11 cellular contexts compared by ENCODE assay signal in genomic region chr17:28346746-28347246, GRCh38. TPM values are rescaled to one million over a fixed set of nuclear protein-coding genes. Genes with fewer than 3 reads are reported as not detected.
DNase-seq lines count a peak whose midpoint lies in the region; ATAC-seq and TF ChIP-seq lines count a peak whose summit lies in the region.
"Had no signal": no experiment of that assay in that cellular context is flagged by ENCODE, and none has a peak within 500 bp of the region (broad histone marks: within the 10 kb centered on the region; RNA-seq: fewer than 3 reads in every experiment).

No MANE protein-coding gene starts in this region.

- H3K4me3 Mint-ChIP-seq in nephron progenitor cell: no peak overlapping the region

- CTCF ChIA-PET in OCI-LY7 (lab: Charles Lee; ENCODE audit: unreplicated experiment): no interaction called here

- H2AFZ ChIP-seq in OCI-LY7 (ENCODE audit: low read length): no peak overlapping the region

- no peak overlapping the region for H3K27ac ChIP-seq in OCI-LY7 (ENCODE audit: low read depth, low read length, poor library complexity, severe bottlenecking)
- H3K27ac ChIP-seq in epithelial cell of prostate: peak overlapping the region; percentile 85
- H3K27ac ChIP-seq in vagina: no peak overlapping the region

- DNase-seq in ELF-1 (ENCODE audit: low read depth, low spot score) (peak; percentile 22), OCI-LY7 (ENCODE audit: low spot score) (no peak), epithelial cell of prostate (ENCODE audit: low read depth, low spot score) (no peak), nephron progenitor cell (no peak), vagina (ENCODE audit: extremely low spot score in 2 of 2) (no peak), Ammon's horn (ENCODE audit: low spot score) (no peak)
- DNase-seq: NCI-H1092; stimulated activated CD4-positive, alpha-beta T cell treated with anti-CD3 and anti-CD28 coated beads, Interleukin-2, amount 100 ng/mL, for 24 hours had no signal

- H3K4me3 ChIP-seq in OCI-LY7 (ENCODE audit: low read depth, low read length, poor library complexity, severe bottlenecking): no peak overlapping the region
- no peak overlapping the region for H3K4me3 ChIP-seq in vagina

- H3K4me1 Mint-ChIP-seq in nephron progenitor cell: no peaks in the 10 kb centered on the region

- H3K27me3 ChIP-seq in vagina: no peaks in the 10 kb centered on the region

- H3K27me3 Mint-ChIP-seq in nephron progenitor cell (ENCODE audit: low read depth, poor library complexity): no peaks in the 10 kb centered on the region

- peaks cover 59% of the 10 kb centered on the region for H3K36me3 Mint-ChIP-seq in nephron progenitor cell (ENCODE audit: low read depth)

- POLR2A ChIA-PET in OCI-LY7 (lab: Charles Lee): interaction anchor here (0.9 kb wide), 1 partner anchor 11 kb away, joined by 3 read pairs; the partner anchor contains the start of gene POLDIP2

- TF ChIP-seq CTCF in OCI-LY7 (conservative IDR thresholded peaks at IDR 0.05; ENCODE audit: low read length) (peak; percentile 59), nephron progenitor cell (IDR thresholded peaks at IDR 0.05) (no peak), vagina (IDR thresholded peaks at IDR 0.05) (no peak)

- H3K9me2 ChIP-seq in OCI-LY7 (ENCODE audit: insufficient read depth, low read length): no peaks in the 10 kb centered on the region

- intact Hi-C loops in OCI-LY7 (cut with micrococcal nuclease; ENCODE audit: unreplicated experiment) (no loop called here), vagina (cut with DNase I) (no loop called here)

- H3K4me1 ChIP-seq in OCI-LY7 (ENCODE audit: insufficient read depth, low read length, poor library complexity, severe bottlenecking): peaks cover 32% of the 10 kb centered on the region
- peaks cover 7% of the 10 kb centered on the region for H3K4me1 ChIP-seq in vagina

- ATAC-seq in HG02884 (IDR thresholded peaks at IDR 0.05; ENCODE audit: unreplicated experiment): no peak
- ATAC-seq in GM18517 (IDR thresholded peaks at IDR 0.05; ENCODE audit: unreplicated experiment): no peak

- peak overlapping the region; percentile 88 for H3K27ac Mint-ChIP-seq in nephron progenitor cell

- no peaks in the 10 kb centered on the region for H4K20me1 ChIP-seq in OCI-LY7 (ENCODE audit: insufficient read depth, low read length)

- H3K36me3 ChIP-seq in OCI-LY7 (ENCODE audit: insufficient read depth, low read length) (peaks cover 93% of the 10 kb centered on the region), vagina (peaks cover 0 to 92% of the 10 kb centered on the region in 2 donors)

- H3K9me3 ChIP-seq in OCI-LY7 (ENCODE audit: low read length): no peaks in the 10 kb centered on the region
- no peaks in the 10 kb centered on the region for H3K9me3 ChIP-seq in vagina

- no peak overlapping the region for H3K4me2 ChIP-seq in OCI-LY7 (ENCODE audit: low read length)

- no peaks in the 10 kb centered on the region for H3K79me2 ChIP-seq in OCI-LY7 (ENCODE audit: insufficient read depth, low read depth, low read length)

- no TSS peak for BruUV-seq in OCI-LY7 (replicated peaks; lab: Mats Ljungman, UMichigan)

- H3K9me3 Mint-ChIP-seq in nephron progenitor cell: no peaks in the 10 kb centered on the region

- no peak for TF ChIP-seq POLR2A in vagina (IDR thresholded peaks at IDR 0.05)

RNA-seq across cellular contexts. Expression of gene POLDIP2, which starts 10.5 kb away (rescaled TPM):
- total RNA-seq in OCI-LY7 (2014; rRNA removed; shearing (Covaris generic)): 82.2 and 88.8 TPM in 2 replicates
- total RNA-seq in OCI-LY7 (2022) (85.0 and 89.2 TPM in 2 replicates), vagina (45.9 TPM)

RNA-seq across cellular contexts. Expression of gene TNFAIP1, which starts 11.2 kb away (rescaled TPM):
- 9.3 and 15.5 TPM in 2 replicates for total RNA-seq in OCI-LY7 (2014; rRNA removed; shearing (Covaris generic))
- total RNA-seq in OCI-LY7 (2022) (10.6 and 14.7 TPM in 2 replicates), vagina (27.3 TPM)

RNA-seq across cellular contexts. Expression of gene IFT20, which starts 11.5 kb away (rescaled TPM):
- total RNA-seq in OCI-LY7 (2014; rRNA removed; shearing (Covaris generic)): 16.3 and 32.9 TPM in 2 replicates
- total RNA-seq in OCI-LY7 (2022) (23.8 and 23.9 TPM in 2 replicates), vagina (42.5 TPM)

RNA-seq across cellular contexts. Expression of gene SEBOX, which starts 18.2 kb away (rescaled TPM):
- total RNA-seq in OCI-LY7 (2014; rRNA removed; shearing (Covaris generic)): not detected in 2 replicates
- total RNA-seq in OCI-LY7 (2022) (not detected in 2 replicates), vagina (not detected)
- total RNA-seq: T-helper 1 cell treated with Interleukin-12 subunit alpha and Interleukin-12 subunit beta and Interleukin-4 antibody, amounts not matched to agents 30 ng/mL and 1 ng/mL, for 36 hours had no signal

RNA-seq across cellular contexts. Expression of gene VTN, which starts 23.3 kb away (rescaled TPM):
- total RNA-seq in OCI-LY7 (2014; rRNA removed; shearing (Covaris generic)): not detected in 2 replicates
- total RNA-seq in OCI-LY7 (2022) (0.40 TPM in 1 of 2 replicates, not detected in the other), vagina (2.7 TPM)
